ENCODE assay signal across 38 cellular contexts in genomic region chr15:43235536-43235935, GRCh38. TPM values are rescaled to one million over a fixed set of nuclear protein-coding genes. Genes with fewer than 3 reads are reported as not detected.
"Had no signal": no experiment of that assay in that cellular context is flagged by ENCODE, and none has a peak within 500 bp of the region (broad histone marks: within the 10 kb centered on the region; RNA-seq: fewer than 3 reads in every experiment).

No MANE protein-coding gene starts in this region.

- ATAC-seq: activated CD8-positive, alpha-beta T cell treated with anti-CD3 and anti-CD28 coated beads for 36 hours; activated naive CD4-positive, alpha-beta T cell treated with anti-CD3 and anti-CD28 coated beads, Interleukin-2, amount 50 U/mL, for 72 hours; activated T-cell treated with anti-CD3 and anti-CD28 coated beads, Interleukin-2, amount 50 U/mL, for 4 hours; activated T-cell treated with anti-CD3 and anti-CD28 coated beads, Interleukin-2, amount 50 U/mL, for 72 hours; activated T-helper 17 cell treated with anti-CD3 and anti-CD28 coated beads, Interleukin-2, amount 50 U/mL, for 72 hours; body of pancreas had no signal

- H3K4me3 ChIP-seq: adrenal gland, body of pancreas, breast epithelium had no signal

- H3K36me3 ChIP-seq: adrenal gland, brain microvascular endothelial cell, breast epithelium had no signal

- H3K27ac ChIP-seq: adrenal gland, body of pancreas, brain microvascular endothelial cell, breast epithelium, VCaP had no signal

- H3K9me3 ChIP-seq: adrenal gland, body of pancreas, breast epithelium had no signal

- H3K27me3 ChIP-seq: body of pancreas, breast epithelium had no signal

- DNase-seq: activated B cell treated with CpG ODN at 0.5 μM for 24 hours; activated CD4-positive, alpha-beta memory T cell treated with anti-CD3 and anti-CD28 coated beads for 36 hours; activated CD4-positive, alpha-beta T cell treated with anti-CD3 and anti-CD28 coated beads for 4 hours; activated CD4-positive, alpha-beta T cell treated with anti-CD3 and anti-CD28 coated beads, Interleukin-2, amount 10 ng/mL, durations not matched to agents 24 days and 14 days; activated CD4-positive, alpha-beta T cell treated with anti-CD3 and anti-CD28 coated beads, Interleukin-2, amount 50 U/mL, for 1 hour; activated CD4-positive, alpha-beta T cell treated with anti-CD3 and anti-CD28 coated beads, Interleukin-2, amount 50 U/mL, for 4 hours; activated CD4-positive, CD25-positive, alpha-beta regulatory T cell treated with anti-CD3 and anti-CD28 coated beads, Interleukin-2, amount 50 U/mL, for 72 hours; activated CD8-positive, alpha-beta memory T cell treated with anti-CD3 and anti-CD28 coated beads, Interleukin-2, amount 50 U/mL, for 4 hours; activated CD8-positive, alpha-beta T cell treated with anti-CD3 and anti-CD28 coated beads for 36 hours; activated effector memory CD4-positive, alpha-beta T cell treated with anti-CD3 and anti-CD28 coated beads, Interleukin-2, amount 50 U/mL, for 16 hours; activated gamma-delta T cell treated with Interleukin-2 at 50 U/mL for 16 hours; activated naive CD4-positive, alpha-beta T cell; activated naive CD4-positive, alpha-beta T cell treated with anti-CD3 and anti-CD28 coated beads for 36 hours; activated naive CD4-positive, alpha-beta T cell treated with anti-CD3 and anti-CD28 coated beads, Interleukin-2, amount 50 U/mL, for 16 hours; activated naive CD8-positive, alpha-beta T cell treated with anti-CD3 and anti-CD28 coated beads for 36 hours; activated T-cell treated with anti-CD3 and anti-CD28 coated beads for 4 hours; activated T-cell treated with anti-CD3 and anti-CD28 coated beads, Interleukin-2, amount 50 U/mL, for 1 hour; activated T-cell treated with anti-CD3 and anti-CD28 coated beads, Interleukin-2, amount 50 U/mL, for 4 hours; activated T-cell treated with anti-CD3 and anti-CD28 coated beads, Interleukin-2, amount 50 U/mL, for 72 hours; adrenal gland; amniotic stem cell; aorta; body of pancreas; brain microvascular endothelial cell; cerebellar nuclear complex; T-helper 1 cell; T-helper 2 cell; T-helper 9 cell had no signal

- FAIRE-seq: astrocyte, TTC549 had no signal

- H3K4me1 ChIP-seq: adrenal gland, body of pancreas, breast epithelium had no signal

RNA-seq across cellular contexts. Expression of gene EPB42, which starts 14.7 kb away (rescaled TPM):
- total RNA-seq: activated B cell treated with CpG ODN at 0.5 μM for 24 hours; activated CD4-positive, alpha-beta memory T cell treated with anti-CD3 and anti-CD28 coated beads for 36 hours; activated CD4-positive, alpha-beta T cell treated with anti-CD3 and anti-CD28 coated beads, Interleukin-2, amount 10 ng/mL, durations not matched to agents 24 days and 14 days; activated CD8-positive, alpha-beta memory T cell treated with anti-CD3 and anti-CD28 coated beads for 36 hours; activated CD8-positive, alpha-beta T cell treated with anti-CD3 and anti-CD28 coated beads for 36 hours; activated naive CD4-positive, alpha-beta T cell treated with anti-CD3 and anti-CD28 coated beads for 36 hours; activated naive CD4-positive, alpha-beta T cell treated with anti-CD3 and anti-CD28 coated beads, Interleukin-2, amount 50 U/mL, for 72 hours; activated naive CD8-positive, alpha-beta T cell treated with anti-CD3 and anti-CD28 coated beads for 36 hours; activated T-cell treated with anti-CD3 and anti-CD28 coated beads, Interleukin-2, amount 50 U/mL, for 4 hours; activated T-cell treated with anti-CD3 and anti-CD28 coated beads, Interleukin-2, amount 50 U/mL, for 72 hours; activated T-helper 1 cell treated with anti-CD3 and anti-CD28 coated beads, Interleukin-12 subunit alpha, Interleukin-12 subunit beta, Interleukin-2, Interleukin-4 antibody, amounts not matched to agents 30 ng/mL and 10 ng/mL and 1 ng/mL, durations not matched to agents 14 hours and 24 hours and 36 hours; activated T-helper 17 cell treated with anti-CD3 and anti-CD28 coated beads, Interleukin-2, amount 50 U/mL, for 72 hours; astrocyte; body of pancreas; chondrocyte had no signal
- polyA plus RNA-seq: aorta had no signal

RNA-seq across cellular contexts. Expression of gene TGM5, which starts 31.2 kb away (rescaled TPM):
- total RNA-seq: activated CD4-positive, alpha-beta memory T cell treated with anti-CD3 and anti-CD28 coated beads for 36 hours; activated CD4-positive, alpha-beta T cell treated with anti-CD3 and anti-CD28 coated beads, Interleukin-2, amount 10 ng/mL, durations not matched to agents 24 days and 14 days; activated CD8-positive, alpha-beta memory T cell treated with anti-CD3 and anti-CD28 coated beads for 36 hours; activated naive CD4-positive, alpha-beta T cell treated with anti-CD3 and anti-CD28 coated beads for 36 hours; activated T-cell treated with anti-CD3 and anti-CD28 coated beads, Interleukin-2, amount 50 U/mL, for 4 hours; activated T-cell treated with anti-CD3 and anti-CD28 coated beads, Interleukin-2, amount 50 U/mL, for 72 hours; activated T-helper 1 cell treated with anti-CD3 and anti-CD28 coated beads, Interleukin-12 subunit alpha, Interleukin-12 subunit beta, Interleukin-2, Interleukin-4 antibody, amounts not matched to agents 30 ng/mL and 10 ng/mL and 1 ng/mL, durations not matched to agents 14 hours and 24 hours and 36 hours; body of pancreas; cardiac septum; chondrocyte had no signal
- polyA plus RNA-seq: aorta had no signal
